In the genomic region with DNA sequence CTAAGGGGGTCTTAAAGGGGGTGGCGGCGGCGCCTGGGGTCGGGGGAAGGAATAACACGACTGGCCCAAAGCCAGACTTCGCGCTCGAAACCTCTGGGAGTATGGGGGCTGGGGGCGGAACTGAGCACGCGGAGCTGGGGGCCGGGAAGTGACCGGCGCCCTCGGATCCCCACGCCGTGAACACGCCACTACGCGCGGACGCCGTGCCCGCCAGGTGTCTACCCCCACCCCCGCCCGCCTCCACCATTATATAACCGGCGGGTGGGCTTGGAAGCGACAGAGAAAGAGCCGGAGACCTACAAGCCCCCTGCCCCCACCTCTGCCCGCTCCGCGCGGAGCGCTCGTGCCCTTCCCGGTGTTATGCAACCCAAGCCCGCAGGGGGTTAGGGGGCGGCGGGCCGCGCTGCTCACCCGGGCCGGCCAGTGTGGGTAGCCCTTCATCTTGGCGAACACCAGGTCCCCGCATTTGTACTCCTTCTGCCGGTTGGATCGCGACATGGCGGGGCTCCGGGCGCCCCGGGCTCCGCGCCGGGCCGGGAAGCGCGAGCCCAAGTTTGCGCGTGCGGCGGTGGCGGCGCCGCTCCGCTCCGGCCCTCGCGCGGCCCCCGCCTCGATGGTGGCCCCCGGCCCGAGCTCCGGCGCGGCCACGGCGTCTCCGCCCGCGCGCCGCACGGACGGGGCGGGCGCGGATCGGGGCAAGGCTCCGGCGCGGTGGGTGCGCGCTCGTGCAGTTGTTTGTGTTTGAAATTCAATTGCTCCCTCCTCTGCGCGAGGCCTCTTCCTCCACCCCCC, we compare ENCODE assay signal across 8 cellular contexts. TPM values are rescaled to one million over a fixed set of nuclear protein-coding genes. Genes with fewer than 3 reads are reported as not detected.
DNase-seq lines count a peak whose midpoint lies in the region; ATAC-seq, FAIRE-seq and TF ChIP-seq lines count a peak whose summit lies in the region.

TSS of gene HDGF (minus strand) at position 744 of the 792 bp plus-strand sequence. CDS start at position 498, 246 bp downstream.

- H3K4me3 ChIP-seq in breast epithelium = peak within 1 kb of the TSS; percentile 87 to 98 (median 95)
- H3K4me3 ChIP-seq in small intestine (ENCODE audit: low read depth in 1 of 2, low read length in 2 of 2) = peak within 1 kb of the TSS; percentile 97 to 99

- peak within 1 kb of the TSS; percentile 100 for H3K27ac ChIP-seq in breast epithelium
- H3K27ac ChIP-seq in small intestine (ENCODE audit: low read depth in 1 of 2, low read length in 1 of 2) = peak within 1 kb of the TSS; percentile 97 to 98

- no peak for FAIRE-seq in small intestine (lab: Jason Lieb, UNC)

- peak in 1 of 3 donors; percentile 25 for TF ChIP-seq CTCF in breast epithelium (IDR thresholded peaks at IDR 0.05)

- WGBS in small intestine, 3 donors = 0 to 1% (median 0%) methylated on average over 72 to 99 of the region's 99 CpGs

- H3K27me3 Mint-ChIP-seq in activated CD4-positive, alpha-beta T cell treated with anti-CD3 and anti-CD28 coated beads for 36 hours = no peaks in the 10 kb centered on the region

- ATAC-seq in activated CD4-positive, alpha-beta T cell treated with anti-CD3 and anti-CD28 coated beads for 36 hours = peak; percentile 6
- peak; percentile 14 for ATAC-seq in HG03025 (IDR thresholded peaks at IDR 0.05; ENCODE audit: low FRiP score, unreplicated experiment)

- no peaks in the 10 kb centered on the region for H3K9me3 Mint-ChIP-seq in activated CD4-positive, alpha-beta T cell treated with anti-CD3 and anti-CD28 coated beads for 36 hours (ENCODE audit: low read depth)

- peak; percentile 61 for DNase-seq in activated CD4-positive, alpha-beta T cell treated with anti-CD3 and anti-CD28 coated beads for 36 hours
- no peak for DNase-seq in activated CD4-positive, alpha-beta T cell treated with anti-CD3 and anti-CD28 coated beads for 1 hour
- DNase-seq in breast epithelium (ENCODE audit: low spot score in 2 of 2) (peak; percentile 55 to 67), iPS-NIHi11 (ENCODE audit: low spot score) (peak; percentile 50), small intestine (peak; percentile 27), DMS114 treated with DMSO at 0.1 percent for 48 hours (lab: John Stamatoyannopoulos, UW; ENCODE audit: unreplicated experiment) (no peak)

- POLR2A ChIA-PET in activated CD4-positive, alpha-beta T cell treated with anti-CD3 and anti-CD28 coated beads for 36 hours (lab: Charles Lee) = interaction anchor here (0.6 to 2.8 kb wide), 8 partner anchors 9 to 33 kb away, joined by 3 to 26 read pairs (median 4); partner anchors contain the start of genes ISG20L2, METTL25B, MRPL24 and PRCC

- peaks cover 41% of the 10 kb centered on the region for H3K4me1 Mint-ChIP-seq in activated CD4-positive, alpha-beta T cell treated with anti-CD3 and anti-CD28 coated beads for 36 hours

- H3K36me3 Mint-ChIP-seq in activated CD4-positive, alpha-beta T cell treated with anti-CD3 and anti-CD28 coated beads for 36 hours (ENCODE audit: low read depth) = peaks cover 33% of the 10 kb centered on the region

- H3K36me3 ChIP-seq in breast epithelium (no peaks in the 10 kb centered on the region), small intestine (ENCODE audit: control insufficient read depth in 2 of 2, insufficient read depth in 2 of 2, low read length in 2 of 2) (no peaks in the 10 kb centered on the region)

- intact Hi-C loops in activated CD4-positive, alpha-beta T cell treated with anti-CD3 and anti-CD28 coated beads for 36 hours (cut with DNase I, micrococcal nuclease) = loop anchor here (1.0 kb wide), 5 partner anchors 10 to 250 kb away; partner anchors contain the start of genes ISG20L2 (in 2 of the 2), METTL25B (in 2 of the 2), MRPL24 (in 2 of the 2) and PRCC (in 2 of the 2)
- intact Hi-C loops in breast epithelium (cut with DNase I; ENCODE audit: low total_unique reads) = no loop called here

- CTCF ChIA-PET in activated CD4-positive, alpha-beta T cell treated with anti-CD3 and anti-CD28 coated beads for 36 hours (lab: Charles Lee) = interaction anchor here (1.0 to 6.3 kb wide), 5 partner anchors 9 to 46 kb away, joined by 3 to 79 read pairs (median 16); partner anchors contain the start of genes CRABP2, ISG20L2, METTL25B and MRPL24

- peak within 1 kb of the TSS; percentile 96 for H3K27ac Mint-ChIP-seq in activated CD4-positive, alpha-beta T cell treated with anti-CD3 and anti-CD28 coated beads for 36 hours

- TF ChIP-seq POLR2A in Raji (IDR thresholded peaks at IDR 0.05; ENCODE audit: insufficient read depth, low read depth, low read length) (peak; percentile 66; the same call in 1 of the 2 replicates), breast epithelium (IDR thresholded peaks at IDR 0.05) (peak; percentile 9)

- H3K27me3 ChIP-seq in breast epithelium = no peaks in the 10 kb centered on the region
- no peaks in the 10 kb centered on the region for H3K27me3 ChIP-seq in small intestine (ENCODE audit: control insufficient read depth in 2 of 2, insufficient read depth in 2 of 2, low read length in 2 of 2)

- H3K4me3 Mint-ChIP-seq in activated CD4-positive, alpha-beta T cell treated with anti-CD3 and anti-CD28 coated beads for 36 hours = peak within 1 kb of the TSS; percentile 98

- peaks cover 8 to 31% of the 10 kb centered on the region in 2 donors for H3K4me1 ChIP-seq in breast epithelium
- H3K4me1 ChIP-seq in small intestine (ENCODE audit: control insufficient read depth in 2 of 2, insufficient read depth in 1 of 2, low read depth in 1 of 2, low read length in 1 of 2) = peaks cover 9 to 16% of the 10 kb centered on the region in 2 donors

- H3K9me3 ChIP-seq in breast epithelium (no peaks in the 10 kb centered on the region), small intestine (ENCODE audit: control insufficient read depth, low read depth) (no peaks in the 10 kb centered on the region)

RNA-seq across cellular contexts. Expression of gene HDGF, which starts in this region (rescaled TPM):
- 100 to 1,000 TPM; 312 to 358 TPM for total RNA-seq in activated CD4-positive, alpha-beta T cell treated with anti-CD3 and anti-CD28 coated beads for 36 hours
- 100 to 1,000 TPM; 133 to 178 (median 173) TPM for total RNA-seq in breast epithelium
- polyA plus RNA-seq in small intestine = 100 to 1,000 TPM; 273 to 308 (median 280) TPM

Comparison
In these comparisons a context has a peak if more than half of its experiments do, and no peak if none do; other contexts are left out.
1. DNase-seq: peak in activated CD4-positive, alpha-beta T cell treated with anti-CD3 and anti-CD28 coated beads for 36 hours (single experiment), breast epithelium (2 of 2), iPS-NIHi11 (single experiment) and small intestine (single experiment); none in activated CD4-positive, alpha-beta T cell treated with anti-CD3 and anti-CD28 coated beads for 1 hour (single experiment) and DMS114 treated with DMSO at 0.1 percent for 48 hours (single experiment).